Comparison of ENCODE assay signal across 21 cellular contexts in genomic region chr3:157071744-157072525, GRCh38.
A peak's percentile ranks its signal among the peaks of the same experiment; 100 is the strongest.
DNase-seq lines count a peak whose midpoint lies in the region; ATAC-seq, FAIRE-seq and TF ChIP-seq lines count a peak whose summit lies in the region.
"Had no signal": no experiment of that assay in that cellular context is flagged by ENCODE, and none has a peak within 500 bp of the region (broad histone marks: within the 10 kb centered on the region; RNA-seq: fewer than 3 reads in every experiment).

No MANE protein-coding gene starts in this region.

- H3K36me3 ChIP-seq in K562 (ENCODE audit: control insufficient read depth, insufficient read depth, low read length) (no peaks in the 10 kb centered on the region), prostate gland (no peaks in the 10 kb centered on the region)
- H3K36me3 ChIP-seq: BLaER1, Peyer's patch, SJCRH30 had no signal

- no peaks in the 10 kb centered on the region for H3K9me1 ChIP-seq in K562 (ENCODE audit: control insufficient read depth, insufficient read depth, low read length)

- H3K9ac ChIP-seq in K562 (ENCODE audit: insufficient read depth in 1 of 2, low read depth in 2 of 2, low read length in 2 of 2): no peak overlapping the region
- H3K9ac ChIP-seq: BLaER1, GM23248 had no signal

- H3K9me3 ChIP-seq in K562 (replicated peaks; ENCODE audit: control insufficient read depth, insufficient read depth, low read depth, low read length): no peaks in the 10 kb centered on the region
- H3K9me3 ChIP-seq in prostate gland: no peaks in the 10 kb centered on the region
- H3K9me3 ChIP-seq: BLaER1, Peyer's patch, SJCRH30 had no signal

- H3K27ac Mint-ChIP-seq in activated naive CD8-positive, alpha-beta T cell treated with anti-CD3 and anti-CD28 coated beads, Interleukin-2, amount 10 ng/mL, durations not matched to agents 7 days and 5 days: peak overlapping the region; percentile 22
- no peak overlapping the region for H3K27ac Mint-ChIP-seq in activated naive CD8-positive, alpha-beta T cell treated with anti-CD3 and anti-CD28 coated beads, Interleukin-2, amount 50 U/mL, for 24 hours
- H3K27ac Mint-ChIP-seq: CD8-positive, alpha-beta T cell had no signal

- H3K4me1 Mint-ChIP-seq in activated naive CD8-positive, alpha-beta T cell treated with anti-CD3 and anti-CD28 coated beads, Interleukin-2, amount 10 ng/mL, durations not matched to agents 7 days and 5 days: peaks cover 24% of the 10 kb centered on the region
- peaks cover 13% of the 10 kb centered on the region for H3K4me1 Mint-ChIP-seq in activated naive CD8-positive, alpha-beta T cell treated with anti-CD3 and anti-CD28 coated beads, Interleukin-2, amount 50 U/mL, for 24 hours

- no peak for TF ChIP-seq POLR2A in GM12892 (IDR thresholded peaks at IDR 0.05; ENCODE audit: low read depth, low read length)
- no peak for TF ChIP-seq POLR2A in K562 (conservative IDR thresholded peaks at IDR 0.05)
- TF ChIP-seq POLR2A in prostate gland (IDR thresholded peaks at IDR 0.05): no peak

- no peak for TF ChIP-seq EP300 in K562 (IDR thresholded peaks at IDR 0.05; ENCODE audit: low read length)

- no peak overlapping the region for H3K4me3 ChIP-seq in K562
- no peak overlapping the region for H3K4me3 ChIP-seq in prostate gland
- H3K4me3 ChIP-seq: BLaER1, GM23248, Peyer's patch, SJCRH30 had no signal

- DNase-seq in activated naive CD8-positive, alpha-beta T cell treated with anti-CD3 and anti-CD28 coated beads, Interleukin-2, amount 10 ng/mL, durations not matched to agents 7 days and 5 days: no peak
- DNase-seq in activated naive CD8-positive, alpha-beta T cell treated with anti-CD3 and anti-CD28 coated beads, Interleukin-2, amount 50 U/mL, for 24 hours: no peak
- DNase-seq in GM12892 (ENCODE audit: insufficient read length) (no peak), K562 (ENCODE audit: extremely low read depth in 1 of 4, low spot score in 3 of 4) (no peak), prostate gland (ENCODE audit: low spot score) (no peak), NCI-H1105 (lab: John Stamatoyannopoulos, UW) (no peak), HT-29 (ENCODE audit: low spot score) (no peak)
- DNase-seq: CD8-positive, alpha-beta T cell; GM23248; H9; Kasumi-1; NCI-H1417; NCI-H1694 treated with DMSO at 0.1 percent for 48 hours; NCI-H446; NCI-H526; Peyer's patch; SJCRH30 had no signal

- H3K36me3 Mint-ChIP-seq in activated naive CD8-positive, alpha-beta T cell treated with anti-CD3 and anti-CD28 coated beads, Interleukin-2, amount 10 ng/mL, durations not matched to agents 7 days and 5 days: no peaks in the 10 kb centered on the region
- H3K36me3 Mint-ChIP-seq in activated naive CD8-positive, alpha-beta T cell treated with anti-CD3 and anti-CD28 coated beads, Interleukin-2, amount 50 U/mL, for 24 hours (ENCODE audit: low read depth): no peaks in the 10 kb centered on the region
- H3K36me3 Mint-ChIP-seq: CD8-positive, alpha-beta T cell had no signal

- no CpG with 5 or more reads among the region's 2 CpGs for WGBS in K562 (ENCODE audit: insufficient coverage, low coverage, missing lambda C conversion rate)
- 100% methylated on average over 2 of the region's 2 CpGs for WGBS in prostate gland

- in situ Hi-C loops in K562 (cut with MboI): no loop called here

- no peak for TF ChIP-seq RAD21 in K562 (CRISPR knock-in tag; conservative IDR thresholded peaks at IDR 0.05 in 1 of 2, IDR thresholded peaks at IDR 0.05 in 1 of 2)

- H3K27ac ChIP-seq in K562 (ENCODE audit: extremely low read depth, low read depth, low read length) (no peak overlapping the region), prostate gland (peak overlapping the region; percentile 43 to 71)
- H3K27ac ChIP-seq: BLaER1, GM23248, Peyer's patch, SJCRH30 had no signal

- no peaks in the 10 kb centered on the region for H3K27me3 ChIP-seq in K562 (ENCODE audit: control insufficient read depth in 2 of 2, insufficient read depth in 2 of 2, low read length in 2 of 2)
- no peaks in the 10 kb centered on the region for H3K27me3 ChIP-seq in prostate gland (replicated peaks; ENCODE audit: insufficient read depth)
- H3K27me3 ChIP-seq: BLaER1, Peyer's patch, SJCRH30 had no signal

- H2AFZ ChIP-seq in K562 (ENCODE audit: low read depth, low read length): no peak overlapping the region
- H2AFZ ChIP-seq: GM23248 had no signal

- peak; percentile 70 for FAIRE-seq in GM12892 (lab: Jason Lieb, UNC)
- FAIRE-seq in K562 (lab: Jason Lieb, UNC): no peak
- FAIRE-seq: G401.6, GM18507 had no signal

- no peak for TF ChIP-seq CTCF in K562 (IDR thresholded peaks at IDR 0.05 in 2 of 3, conservative IDR thresholded peaks at IDR 0.05 in 1 of 3; ENCODE audit: insufficient read depth in 2 of 3, low read depth in 1 of 3, low read length in 3 of 3)
- TF ChIP-seq CTCF in prostate gland (IDR thresholded peaks at IDR 0.05): no peak

- no peaks in the 10 kb centered on the region for H3K27me3 Mint-ChIP-seq in activated naive CD8-positive, alpha-beta T cell treated with anti-CD3 and anti-CD28 coated beads, Interleukin-2, amount 10 ng/mL, durations not matched to agents 7 days and 5 days
- no peaks in the 10 kb centered on the region for H3K27me3 Mint-ChIP-seq in activated naive CD8-positive, alpha-beta T cell treated with anti-CD3 and anti-CD28 coated beads, Interleukin-2, amount 50 U/mL, for 24 hours

- no peaks in the 10 kb centered on the region for H4K20me1 ChIP-seq in K562 (replicated peaks; ENCODE audit: control insufficient read depth, insufficient read depth, low read length)
- H4K20me1 ChIP-seq: BLaER1 had no signal

- POLR2A ChIA-PET in activated naive CD8-positive, alpha-beta T cell treated with anti-CD3 and anti-CD28 coated beads, Interleukin-2, amount 10 ng/mL, durations not matched to agents 7 days and 5 days (lab: Charles Lee): no interaction called here
- POLR2A ChIA-PET in K562 (lab: Yijun Ruan, JAX): interaction anchor here (1.4 kb wide), 1 partner anchor 56 kb away, joined by 3 read pairs; no protein-coding TSS in a partner anchor

- H3K4me1 ChIP-seq in K562 (replicated peaks in 1 of 2; ENCODE audit: control insufficient read depth in 2 of 2, insufficient read depth in 2 of 2, low read length in 2 of 2) (no peaks in the 10 kb centered on the region; a peak in 1 of 5 replicates), prostate gland (replicated peaks) (no peaks in the 10 kb centered on the region)

- intact Hi-C loops in K562 (cut with micrococcal nuclease) (no loop called here), prostate gland (cut with DNase I) (no loop called here)

- H3K79me2 ChIP-seq in K562 (ENCODE audit: control insufficient read depth, insufficient read depth, low read length): no peaks in the 10 kb centered on the region

- no peak overlapping the region for H3K4me3 Mint-ChIP-seq in activated naive CD8-positive, alpha-beta T cell treated with anti-CD3 and anti-CD28 coated beads, Interleukin-2, amount 10 ng/mL, durations not matched to agents 7 days and 5 days
- H3K4me3 Mint-ChIP-seq in activated naive CD8-positive, alpha-beta T cell treated with anti-CD3 and anti-CD28 coated beads, Interleukin-2, amount 50 U/mL, for 24 hours: no peak overlapping the region
- H3K4me3 Mint-ChIP-seq: CD8-positive, alpha-beta T cell; H9 had no signal

- CTCF ChIA-PET in K562 (lab: Yijun Ruan, JAX; ENCODE audit: low intra/inter-chr PET ratio): interaction anchor here (0.6 kb wide), 1 partner anchor 50 kb away, joined by 5 read pairs; no protein-coding TSS in a partner anchor

- no peak for ATAC-seq in activated naive CD8-positive, alpha-beta T cell treated with anti-CD3 and anti-CD28 coated beads, Interleukin-2, amount 10 ng/mL, durations not matched to agents 7 days and 5 days (ENCODE audit: low read depth)
- ATAC-seq in activated naive CD8-positive, alpha-beta T cell treated with anti-CD3 and anti-CD28 coated beads, Interleukin-2, amount 50 U/mL, for 24 hours: no peak
- ATAC-seq in K562 (no peak), HG02678 (IDR thresholded peaks at IDR 0.05; ENCODE audit: unreplicated experiment) (no peak)
- ATAC-seq: CD8-positive, alpha-beta T cell had no signal

- H3K4me2 ChIP-seq in K562 (ENCODE audit: insufficient read depth, low read length): no peak overlapping the region
- H3K4me2 ChIP-seq: BLaER1 had no signal

- BruUV-seq in K562 (replicated peaks; lab: Mats Ljungman, UMichigan): no TSS peak

- H3K9me3 Mint-ChIP-seq in activated naive CD8-positive, alpha-beta T cell treated with anti-CD3 and anti-CD28 coated beads, Interleukin-2, amount 10 ng/mL, durations not matched to agents 7 days and 5 days: no peaks in the 10 kb centered on the region
- H3K9me3 Mint-ChIP-seq in activated naive CD8-positive, alpha-beta T cell treated with anti-CD3 and anti-CD28 coated beads, Interleukin-2, amount 50 U/mL, for 24 hours: no peaks in the 10 kb centered on the region
- H3K9me3 Mint-ChIP-seq: CD8-positive, alpha-beta T cell; H9 had no signal

TF ChIP-seq in K562, 482 proteins besides CTCF, POLR2A, EP300 and RAD21 (continues in another document):
- TF ChIP-seq MTA1 (IDR thresholded peaks at IDR 0.05; ENCODE audit: borderline replicate concordance) (peak; percentile 50; the same call in 1 of the 2 replicates), HINFP (tag; conservative IDR thresholded peaks at IDR 0.05; ENCODE audit: low read depth) (0 out of 2 replicates have a peak, but pooled peaks have one; percentile 51), HBP1 (CRISPR knock-in tag; IDR thresholded peaks at IDR 0.05) (0 out of 2 replicates have a peak, but pooled peaks have one; percentile 17), CC2D1A (IDR thresholded peaks at IDR 0.05) (no peak), OTX1 (CRISPR knock-in tag; IDR thresholded peaks at IDR 0.05) (0 out of 2 replicates have a peak, but pooled peaks have one; percentile 17)
